10 cellular contexts compared by ENCODE assay signal in genomic region chr2:9782197-9782719, GRCh38.
DNase-seq lines count a peak whose midpoint lies in the region; ATAC-seq, FAIRE-seq and TF ChIP-seq lines count a peak whose summit lies in the region.
"Had no signal": no experiment of that assay in that cellular context is flagged by ENCODE, and none has a peak within 500 bp of the region (broad histone marks: within the 10 kb centered on the region; RNA-seq: fewer than 3 reads in every experiment).

No MANE protein-coding gene starts in this region.

- no peaks in the 10 kb centered on the region for H3K27me3 ChIP-seq in body of pancreas
- H3K27me3 ChIP-seq in testis = no peaks in the 10 kb centered on the region

- TF ChIP-seq POLR2A in body of pancreas (IDR thresholded peaks at IDR 0.05) (no peak), testis (IDR thresholded peaks at IDR 0.05) (no peak)

- no peaks in the 10 kb centered on the region for H3K27me3 Mint-ChIP-seq in T-helper 2 cell treated with Interferon-gamma antibody and Interleukin-4, amounts not matched to agents 5 μg/mL and 100 μg/mL, for 36 hours (ENCODE audit: low read depth)

- H3K9me3 ChIP-seq in body of pancreas = no peaks in the 10 kb centered on the region
- H3K9me3 ChIP-seq in testis = no peaks in the 10 kb centered on the region

- ATAC-seq in body of pancreas (peak; percentile 35), GM21619 (IDR thresholded peaks at IDR 0.05; ENCODE audit: unreplicated experiment) (no peak)

- intact Hi-C loops in body of pancreas (cut with DNase I) (no loop called here), testis (cut with DNase I; ENCODE audit: low total_unique reads) (no loop called here)

- no peak overlapping the region for H3K27ac ChIP-seq in body of pancreas
- H3K27ac ChIP-seq in testis = no peak overlapping the region

- DNase-seq in G401 (ENCODE audit: low spot score) (peak; percentile 75), body of pancreas (no peak), HK-2 (ENCODE audit: unreplicated experiment) (no peak), testis (no peak), urothelium cell line (ENCODE audit: low spot score) (no peak)
- peak; percentile 85 for DNase-seq in T-helper 2 cell treated with Interferon-gamma antibody and Interleukin-4, amounts not matched to agents 5 μg/mL and 100 μg/mL, for 36 hours (ENCODE audit: low spot score)
- peak; percentile 55 to 66 (median 64) for DNase-seq in stimulated activated CD4-positive, alpha-beta T cell treated with anti-CD3 and anti-CD28 coated beads, Interleukin-12 subunit alpha, Interleukin-12 subunit beta, amount 100 ng/mL, for 48 hours (ENCODE audit: low read depth in 2 of 3, low spot score in 1 of 3)

- 41 to 59% methylated on average over 8 of the region's 8 CpGs for WGBS in body of pancreas, 2 donors
- WGBS in testis, 2 donors = 75 to 88% methylated on average over 8 of the region's 8 CpGs

- in situ Hi-C loops in G401 (cut with HindIII; ENCODE audit: low sequenced_read_pairs) = no loop called here

- H3K4me3 ChIP-seq in body of pancreas (no peak overlapping the region), testis (no peak overlapping the region)

- H3K36me3 Mint-ChIP-seq in T-helper 2 cell treated with Interferon-gamma antibody and Interleukin-4, amounts not matched to agents 5 μg/mL and 100 μg/mL, for 36 hours (ENCODE audit: low read depth) = peaks cover 4% of the 10 kb centered on the region

- H3K4me1 Mint-ChIP-seq in T-helper 2 cell treated with Interferon-gamma antibody and Interleukin-4, amounts not matched to agents 5 μg/mL and 100 μg/mL, for 36 hours (ENCODE audit: low read depth) = peaks cover 63% of the 10 kb centered on the region

- peak overlapping the region; percentile 73 for H3K4me3 Mint-ChIP-seq in T-helper 2 cell treated with Interferon-gamma antibody and Interleukin-4, amounts not matched to agents 5 μg/mL and 100 μg/mL, for 36 hours

- peak overlapping the region; percentile 96 for H3K27ac Mint-ChIP-seq in T-helper 2 cell treated with Interferon-gamma antibody and Interleukin-4, amounts not matched to agents 5 μg/mL and 100 μg/mL, for 36 hours

- no peaks in the 10 kb centered on the region for H3K4me1 ChIP-seq in body of pancreas
- no peaks in the 10 kb centered on the region for H3K4me1 ChIP-seq in testis

- peaks cover 10% of the 10 kb centered on the region for H3K9me3 Mint-ChIP-seq in T-helper 2 cell treated with Interferon-gamma antibody and Interleukin-4, amounts not matched to agents 5 μg/mL and 100 μg/mL, for 36 hours

- H3K36me3 ChIP-seq in body of pancreas (replicated peaks in 1 of 2; ENCODE audit: insufficient read depth in 1 of 2, low read depth in 2 of 2) (no peaks in the 10 kb centered on the region), testis (ENCODE audit: low read depth, missing control alignments) (no peaks in the 10 kb centered on the region)

- FAIRE-seq in urothelium cell line (lab: Jason Lieb, UNC) = no peak
- FAIRE-seq: GM18507, TTC549 had no signal

- TF ChIP-seq CTCF in body of pancreas (IDR thresholded peaks at IDR 0.05) (peak in 4 of 7 experiments; percentile 17 to 47 (median 30)), testis (IDR thresholded peaks at IDR 0.05) (no peak)

Comparison
In these comparisons a context has a peak if more than half of its experiments do, and no peak if none do; other contexts are left out.
1. DNase-seq: peak in G401 (single experiment), T-helper 2 cell treated with Interferon-gamma antibody and Interleukin-4, amounts not matched to agents 5 μg/mL and 100 μg/mL, for 36 hours (single experiment) and stimulated activated CD4-positive, alpha-beta T cell treated with anti-CD3 and anti-CD28 coated beads, Interleukin-12 subunit alpha, Interleukin-12 subunit beta, amount 100 ng/mL, for 48 hours (3 of 3); none in body of pancreas (0 of 4), HK-2 (single experiment), testis (single experiment) and urothelium cell line (single experiment).
2. CTCF ChIP-seq: peak in body of pancreas (4 of 7); none in testis (0 of 3).